Comparison of ENCODE assay signal across 8 cellular contexts in genomic region chr12:42145197-42145549, GRCh38. TPM values are rescaled to one million over a fixed set of nuclear protein-coding genes. Genes with fewer than 3 reads are reported as not detected.
DNase-seq lines count a peak whose midpoint lies in the region; ATAC-seq and TF ChIP-seq lines count a peak whose summit lies in the region.

No MANE protein-coding gene starts in this region.

- no peaks in the 10 kb centered on the region for H3K36me3 ChIP-seq in left ventricle myocardium inferior
- H3K36me3 ChIP-seq in RWPE2 (ENCODE audit: low read depth), result no peaks in the 10 kb centered on the region
- H3K36me3 ChIP-seq in fibroblast of lung (ENCODE audit: control insufficient read depth, insufficient read depth, low read length), result no peaks in the 10 kb centered on the region
- H3K36me3 ChIP-seq in prostate gland, result no peaks in the 10 kb centered on the region

- peak overlapping the region; percentile 85 for H3K4me3 ChIP-seq in left ventricle myocardium inferior
- H3K4me3 ChIP-seq in RWPE2 (ENCODE audit: severe bottlenecking), result peak overlapping the region; percentile 77
- H3K4me3 ChIP-seq in fibroblast of lung (replicated peaks in 1 of 4; ENCODE audit: control extremely low read depth in 1 of 4, insufficient read depth in 1 of 4, low read depth in 3 of 4, low read length in 4 of 4), result peak overlapping the region; percentile 48 to 75 (median 67)
- peak overlapping the region; percentile 78 to 93 for H3K4me3 ChIP-seq in prostate gland

- no peak overlapping the region for H3K9ac ChIP-seq in fibroblast of lung (ENCODE audit: insufficient read depth, low read length)

- H4K20me1 ChIP-seq in fibroblast of lung (ENCODE audit: control insufficient read depth, extremely low read depth, insufficient read depth, low read length), result no peaks in the 10 kb centered on the region

- H3K27ac ChIP-seq in left ventricle myocardium inferior (replicated peaks), result peak overlapping the region; percentile 93
- H3K27ac ChIP-seq in RWPE2 (ENCODE audit: poor library complexity, severe bottlenecking), result peak overlapping the region; percentile 75
- H3K27ac ChIP-seq in fibroblast of lung (ENCODE audit: insufficient read depth, low read length), result peak overlapping the region; percentile 46
- H3K27ac ChIP-seq in prostate gland, result peak overlapping the region; percentile 78 to 91

- H3K4me1 ChIP-seq in left ventricle myocardium inferior, result peaks cover 39% of the 10 kb centered on the region
- H3K4me1 ChIP-seq in RWPE2 (ENCODE audit: insufficient read depth, poor library complexity, severe bottlenecking), result peaks cover 7% of the 10 kb centered on the region
- H3K4me1 ChIP-seq in fibroblast of lung (ENCODE audit: control insufficient read depth, extremely low read depth, insufficient read depth, low read length), result peaks cover 3% of the 10 kb centered on the region
- H3K4me1 ChIP-seq in prostate gland (replicated peaks), result no peaks in the 10 kb centered on the region

- intact Hi-C loops in left ventricle myocardium inferior (cut with micrococcal nuclease), result no loop called here
- intact Hi-C loops in left ventricle myocardium superior (cut with micrococcal nuclease), result loop anchor here (10.0 kb wide), 1 partner anchor 90 kb away; the partner anchor contains the start of gene YAF2
- intact Hi-C loops in prostate gland (cut with DNase I), result no loop called here

- TF ChIP-seq CTCF in left ventricle myocardium inferior (IDR thresholded peaks at IDR 0.05; ENCODE audit: borderline replicate concordance), result no peak
- TF ChIP-seq CTCF in RWPE2 (IDR thresholded peaks at IDR 0.05; ENCODE audit: poor library complexity, severe bottlenecking), result no peak
- TF ChIP-seq CTCF in fibroblast of lung (conservative IDR thresholded peaks at IDR 0.05 in 1 of 2, IDR thresholded peaks at IDR 0.05 in 1 of 2; ENCODE audit: low read depth in 1 of 2, low read length in 2 of 2), result no peak
- TF ChIP-seq CTCF in prostate gland (IDR thresholded peaks at IDR 0.05), result no peak

- H3K27me3 ChIP-seq in left ventricle myocardium inferior (ENCODE audit: low read depth) (no peaks in the 10 kb centered on the region), RWPE2 (ENCODE audit: insufficient read depth, poor library complexity, severe bottlenecking) (no peaks in the 10 kb centered on the region), fibroblast of lung (ENCODE audit: control insufficient read depth, insufficient read depth, low read length) (no peaks in the 10 kb centered on the region), prostate gland (replicated peaks; ENCODE audit: insufficient read depth) (no peaks in the 10 kb centered on the region)

- no peak for TF ChIP-seq POLR2A in prostate gland (IDR thresholded peaks at IDR 0.05)

- H3K79me2 ChIP-seq in fibroblast of lung (ENCODE audit: control insufficient read depth, insufficient read depth, low read length), result peaks cover 26% of the 10 kb centered on the region

- WGBS in prostate gland, result 28% methylated on average over 8 of the region's 8 CpGs

- H2AFZ ChIP-seq in fibroblast of lung (ENCODE audit: low read length), result peak overlapping the region; percentile 92

- H3K9me3 ChIP-seq in left ventricle myocardium inferior (replicated peaks) (no peaks in the 10 kb centered on the region), RWPE2 (ENCODE audit: severe bottlenecking) (no peaks in the 10 kb centered on the region), fibroblast of lung (ENCODE audit: control insufficient read depth, insufficient read depth, low read depth, low read length) (no peaks in the 10 kb centered on the region), prostate gland (no peaks in the 10 kb centered on the region)

- no peak for ATAC-seq in left ventricle myocardium superior
- ATAC-seq in RWPE2 (ENCODE audit: low read depth), result no peak

- no peak for DNase-seq in left ventricle myocardium inferior
- no peak for DNase-seq in left ventricle myocardium superior
- DNase-seq in RWPE2 (ENCODE audit: low spot score), result no peak
- DNase-seq in fibroblast of lung (ENCODE audit: low read depth in 2 of 2), result peak in 1 of 2 donors; percentile 2
- no peak for DNase-seq in prostate gland (ENCODE audit: low spot score)
- DNase-seq in stimulated activated CD4-positive, alpha-beta T cell treated with anti-CD3 and anti-CD28 coated beads, Interleukin-15, amount 100 ng/mL, for 24 hours, result no peak
- no peak for DNase-seq in RPMI8226
- DNase-seq in Ammon's horn (ENCODE audit: low spot score), result no peak

- H3K4me2 ChIP-seq in fibroblast of lung (ENCODE audit: extremely low read depth, insufficient read depth, low read length), result peak overlapping the region; percentile 97

RNA-seq across cellular contexts. Expression of gene GXYLT1, which starts 0.5 kb away (rescaled TPM):
- total RNA-seq in left ventricle myocardium inferior, result 5.4 TPM
- 4.8 TPM for total RNA-seq in left ventricle myocardium superior
- 10.5 and 10.7 TPM in 2 replicates for total RNA-seq in fibroblast of lung
- 14.6 and 14.8 TPM in 2 replicates for polyA plus RNA-seq in fibroblast of lung
- 8.4 TPM in 2 replicates for polyA plus RNA-seq in fibroblast of lung (2012)
- 0.12 and 0.48 TPM in 2 replicates for polyA minus RNA-seq in fibroblast of lung (ENCODE audit: low replicate concordance)
- total RNA-seq in prostate gland, result 10 to 100 TPM; 15.7 to 18.0 TPM
